In genomic region chr4:131499139-131499873, GRCh38 we compare ENCODE assay signal across 11 cellular contexts.
A peak's percentile ranks its signal among the peaks of the same experiment; 100 is the strongest.
DNase-seq lines count a peak whose midpoint lies in the region; ATAC-seq and TF ChIP-seq lines count a peak whose summit lies in the region.
"Had no signal": no experiment of that assay in that cellular context is flagged by ENCODE, and none has a peak within 500 bp of the region (broad histone marks: within the 10 kb centered on the region; RNA-seq: fewer than 3 reads in every experiment).

No MANE protein-coding gene starts in this region.

- H3K27ac ChIP-seq in DND-41 (ENCODE audit: low read length) (no peak overlapping the region), hepatocyte (no peak overlapping the region)

- H3K4me2 ChIP-seq in DND-41 (ENCODE audit: insufficient read depth, low read length) (no peak overlapping the region), hepatocyte (no peak overlapping the region)

- 80% methylated on average over 9 of the region's 10 CpGs for WGBS in hepatocyte (ENCODE audit: low lambda C conversion rate, missing lambda C conversion rate)

- TF ChIP-seq CTCF in DND-41 (IDR thresholded peaks at IDR 0.05; ENCODE audit: borderline replicate concordance, extremely low read depth, low read length, poor library complexity, severe bottlenecking) (no peak), NB4 (IDR thresholded peaks at IDR 0.05; ENCODE audit: low read depth, low read length) (no peak), hepatocyte (IDR thresholded peaks at IDR 0.05; ENCODE audit: poor library complexity) (no peak)

- no peaks in the 10 kb centered on the region for H3K27me3 ChIP-seq in DND-41 (ENCODE audit: insufficient read depth, low read length, poor library complexity)
- no peaks in the 10 kb centered on the region for H3K27me3 ChIP-seq in adipocyte (replicated peaks; ENCODE audit: control insufficient read depth, insufficient read depth, low read length)
- no peaks in the 10 kb centered on the region for H3K27me3 ChIP-seq in hepatocyte

- TF ChIP-seq POLR2A in NB4 (IDR thresholded peaks at IDR 0.05; ENCODE audit: extremely low read depth, insufficient read length) = no peak

- peak; percentile 54; the same call in 1 of the 3 replicates for ATAC-seq in DND-41 (ENCODE audit: insufficient read depth, low read depth)
- ATAC-seq in GM19035 (IDR thresholded peaks at IDR 0.05; ENCODE audit: unreplicated experiment) = no peak
- ATAC-seq: activated T-helper 17 cell treated with anti-CD3 and anti-CD28 coated beads, Interleukin-2, amount 50 U/mL, for 72 hours; CD8-positive, alpha-beta T cell had no signal

- DNase-seq in DND-41 = peak; percentile 33
- peak; percentile 1 for DNase-seq in NB4 (ENCODE audit: low read depth)
- DNase-seq in adipocyte (ENCODE audit: low read depth) = peak; percentile 85
- DNase-seq in hepatocyte (ENCODE audit: low spot score) = peak; percentile 8
- DNase-seq in inferior parietal cortex (ENCODE audit: extremely low spot score) = no peak
- no peak for DNase-seq in activated T-cell treated with anti-CD3 and anti-CD28 coated beads, Interleukin-2, amount 50 U/mL, for 48 hours
- no peak for DNase-seq in SK-N-DZ (ENCODE audit: low spot score)
- DNase-seq: CD8-positive, alpha-beta T cell; cortex of kidney had no signal

- no peak overlapping the region for H2AFZ ChIP-seq in DND-41 (ENCODE audit: low read depth, low read length)
- no peak overlapping the region for H2AFZ ChIP-seq in hepatocyte

- H4K20me1 ChIP-seq in DND-41 (ENCODE audit: insufficient read depth, low read length) (no peaks in the 10 kb centered on the region), hepatocyte (ENCODE audit: insufficient read depth, poor library complexity, severe bottlenecking) (no peaks in the 10 kb centered on the region)

- H3K9me2 ChIP-seq in hepatocyte (replicated peaks; ENCODE audit: insufficient read depth) = no peaks in the 10 kb centered on the region

- no peak overlapping the region for H3K9ac ChIP-seq in DND-41 (ENCODE audit: low read depth, low read length)
- no peak overlapping the region for H3K9ac ChIP-seq in adipocyte (ENCODE audit: low read length)

- H3K4me3 ChIP-seq in DND-41 (ENCODE audit: low read depth in 1 of 2, low read length in 2 of 2) = no peak overlapping the region
- H3K4me3 ChIP-seq in NB4 (ENCODE audit: low read depth, low read length) = no peak overlapping the region
- H3K4me3 ChIP-seq in adipocyte (ENCODE audit: low read length) = no peak overlapping the region
- no peak overlapping the region for H3K4me3 ChIP-seq in hepatocyte

- H3K36me3 ChIP-seq in DND-41 (ENCODE audit: insufficient read depth, low read length) = no peaks in the 10 kb centered on the region
- H3K36me3 ChIP-seq in adipocyte (ENCODE audit: control insufficient read depth, insufficient read depth, low read length, severe bottlenecking) = no peaks in the 10 kb centered on the region
- H3K36me3 ChIP-seq in hepatocyte (replicated peaks; ENCODE audit: insufficient read depth, low read depth) = no peaks in the 10 kb centered on the region

- no peaks in the 10 kb centered on the region for H3K4me1 ChIP-seq in DND-41 (ENCODE audit: insufficient read depth, low read length)
- peaks cover 6% of the 10 kb centered on the region for H3K4me1 ChIP-seq in adipocyte (ENCODE audit: control insufficient read depth, insufficient read depth, low read length)
- no peaks in the 10 kb centered on the region for H3K4me1 ChIP-seq in hepatocyte (ENCODE audit: insufficient read depth)

- H3K79me2 ChIP-seq in DND-41 (ENCODE audit: insufficient read depth, low read length) (no peaks in the 10 kb centered on the region), hepatocyte (no peaks in the 10 kb centered on the region)

- H3K9me3 ChIP-seq in DND-41 (ENCODE audit: insufficient read depth, low read length, severe bottlenecking) (peaks cover 7% of the 10 kb centered on the region), adipocyte (ENCODE audit: control insufficient read depth, low read length) (no peaks in the 10 kb centered on the region), hepatocyte (ENCODE audit: low read depth) (no peaks in the 10 kb centered on the region)

Comparison
In these comparisons a context has a peak if more than half of its experiments do, and no peak if none do; other contexts are left out.
1. DNase-seq: peak in DND-41 (single experiment), NB4 (single experiment), adipocyte (single experiment) and hepatocyte (single experiment); none in inferior parietal cortex (single experiment), activated T-cell treated with anti-CD3 and anti-CD28 coated beads, Interleukin-2, amount 50 U/mL, for 48 hours (0 of 2) and SK-N-DZ (single experiment).